ENCODE assay signal across 8 cellular contexts in the genomic region with DNA sequence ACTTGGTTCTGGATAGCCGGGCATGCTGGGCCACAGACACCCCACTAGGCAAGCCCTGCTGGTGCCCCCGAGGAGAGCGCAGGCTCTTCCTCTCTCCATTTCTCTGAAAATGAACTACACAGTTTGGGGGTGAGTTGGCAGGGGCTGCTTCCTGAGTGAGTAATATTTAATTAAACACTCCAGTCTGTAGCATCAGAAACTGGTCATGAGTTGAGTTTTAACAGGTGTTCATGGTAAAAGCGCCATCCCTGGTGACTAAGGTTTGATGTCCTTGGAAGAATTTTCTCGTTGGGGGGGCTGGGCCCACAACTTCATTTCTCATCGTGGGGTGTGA. TPM values are rescaled to one million over a fixed set of nuclear protein-coding genes. Genes with fewer than 3 reads are reported as not detected.
A peak's percentile ranks its signal among the peaks of the same experiment; 100 is the strongest.
DNase-seq lines count a peak whose midpoint lies in the region; ATAC-seq and TF ChIP-seq lines count a peak whose summit lies in the region.

No MANE protein-coding gene starts in this region.

- H3K9me3 ChIP-seq in right atrium auricular region (no peaks in the 10 kb centered on the region), T-helper 17 cell (ENCODE audit: control insufficient read depth, low read length, poor library complexity, severe bottlenecking) (no peaks in the 10 kb centered on the region)

- H3K4me1 Mint-ChIP-seq in T-helper 17 cell (peaks cover 23% of the 10 kb centered on the region), progenitor cell of endocrine pancreas (ENCODE audit: low read depth) (peaks cover 2% of the 10 kb centered on the region)

- TF ChIP-seq CTCF in right atrium auricular region (IDR thresholded peaks at IDR 0.05) (no peak), astrocyte of the cerebellum (IDR thresholded peaks at IDR 0.05; ENCODE audit: low read depth, low read length, missing control alignments) (no peak), progenitor cell of endocrine pancreas (IDR thresholded peaks at IDR 0.05; ENCODE audit: unreplicated experiment) (no peak)

- H3K27ac Mint-ChIP-seq in T-helper 17 cell (no peak overlapping the region), progenitor cell of endocrine pancreas (no peak overlapping the region)

- H3K27ac ChIP-seq in right atrium auricular region, result peak overlapping the region; percentile 88 to 90

- peak overlapping the region; percentile 94 to 95 for H3K4me3 ChIP-seq in right atrium auricular region
- H3K4me3 ChIP-seq in astrocyte of the cerebellum (ENCODE audit: low read depth, low read length), result peak overlapping the region; percentile 87

- intact Hi-C loops in Right ventricle myocardium superior (cut with DNase I), result no loop called here

- no peaks in the 10 kb centered on the region for H3K36me3 ChIP-seq in right atrium auricular region

- H3K4me3 Mint-ChIP-seq in T-helper 17 cell (no peak overlapping the region), progenitor cell of endocrine pancreas (ENCODE audit: low read depth) (no peak overlapping the region)

- no peak for ATAC-seq in Right ventricle myocardium superior (ENCODE audit: poor library complexity)
- no peak for ATAC-seq in T-helper 17 cell

- no peaks in the 10 kb centered on the region for H3K27me3 Mint-ChIP-seq in T-helper 17 cell
- H3K27me3 Mint-ChIP-seq in progenitor cell of endocrine pancreas, result peaks cover 5% of the 10 kb centered on the region

- H3K9me3 Mint-ChIP-seq in progenitor cell of endocrine pancreas (ENCODE audit: low read depth), result no peaks in the 10 kb centered on the region

- in situ Hi-C loops in astrocyte of the cerebellum (cut with HindIII; ENCODE audit: low sequenced_read_pairs), result no loop called here
- in situ Hi-C loops in G401 (cut with HindIII; ENCODE audit: low sequenced_read_pairs), result loop anchor here (25.0 kb wide), 1 partner anchor 268 kb away; no protein-coding TSS in a partner anchor

- DNase-seq in right atrium auricular region (ENCODE audit: low spot score), result no peak
- no peak for DNase-seq in Right ventricle myocardium superior
- DNase-seq in astrocyte of the cerebellum (ENCODE audit: low read depth), result peak; percentile 53
- peak; percentile 49 to 90 for DNase-seq in lung microvascular endothelial cell (ENCODE audit: low read depth in 2 of 2)
- no peak for DNase-seq in G401 (ENCODE audit: low spot score)
- DNase-seq in NAMALWA (ENCODE audit: low spot score), result no peak
- DNase-seq in T-helper 17 cell, result no peak
- DNase-seq in progenitor cell of endocrine pancreas (ENCODE audit: low spot score, unreplicated experiment), result no peak

- no peaks in the 10 kb centered on the region for H3K36me3 Mint-ChIP-seq in T-helper 17 cell (ENCODE audit: low read depth)
- no peaks in the 10 kb centered on the region for H3K36me3 Mint-ChIP-seq in progenitor cell of endocrine pancreas (ENCODE audit: insufficient read depth)

- peaks cover 0 to 62% of the 10 kb centered on the region in 2 donors for H3K4me1 ChIP-seq in right atrium auricular region

- H3K27me3 ChIP-seq in right atrium auricular region, result no peaks in the 10 kb centered on the region

RNA-seq across cellular contexts. Expression of a gene that starts 1.7 kb away (rescaled TPM):
- total RNA-seq in right atrium auricular region (10 to 100 TPM; 20.1 to 20.8 TPM), Right ventricle myocardium superior (13.0 TPM), lung microvascular endothelial cell (20.0 and 21.6 TPM in 2 replicates), T-helper 17 cell (1 to 10 TPM; 7.7 to 9.2 TPM), progenitor cell of endocrine pancreas (5.5 and 6.6 TPM in 2 replicates)
- 25.1 and 38.8 TPM in 2 replicates for total RNA-seq in G401 (2014; rRNA removed; shearing (Covaris generic))

RNA-seq across cellular contexts. Expression of a gene that starts 59.8 kb away (rescaled TPM):
- total RNA-seq in right atrium auricular region (10 to 100 TPM; 35.0 to 41.0 TPM), Right ventricle myocardium superior (20.9 TPM), lung microvascular endothelial cell (12.3 and 18.3 TPM in 2 replicates), T-helper 17 cell (10 to 100 TPM; 16.1 to 19.2 TPM), progenitor cell of endocrine pancreas (36.0 and 36.2 TPM in 2 replicates)
- 14.0 and 17.6 TPM in 2 replicates for total RNA-seq in G401 (2014; rRNA removed; shearing (Covaris generic))

Comparison
In these comparisons a context has a peak if more than half of its experiments do, and no peak if none do; other contexts are left out.
1. DNase-seq: peak in astrocyte of the cerebellum (single experiment) and lung microvascular endothelial cell (2 of 2); none in right atrium auricular region (single experiment), Right ventricle myocardium superior (single experiment), G401 (single experiment), NAMALWA (single experiment), T-helper 17 cell (0 of 3) and progenitor cell of endocrine pancreas (single experiment).